1 cellular context compared by ENCODE assay signal in genomic region chr4:102519925-102520324, GRCh38.
TF ChIP-seq lines count a peak whose summit lies in the region.

No MANE protein-coding gene starts in this region.

TF ChIP-seq in GM12878, 131 proteins besides CTCF, POLR2A, EP300 and RAD21:
- TF ChIP-seq ZNF274 (IDR thresholded peaks at IDR 0.05; ENCODE audit: insufficient read depth, insufficient read length) (no peak), CREM (IDR thresholded peaks at IDR 0.05; ENCODE audit: low read depth) (no peak), POLR2AphosphoS5 (IDR thresholded peaks at IDR 0.05; ENCODE audit: low read length) (peak; percentile 57; the same call in 1 of the 2 replicates), POU2F2 (IDR thresholded peaks at IDR 0.05; ENCODE audit: borderline replicate concordance, low read depth, low read length) (no peak), NRF1 (conservative IDR thresholded peaks at IDR 0.05; ENCODE audit: low read depth, low read length) (no peak), ZNF384 (IDR thresholded peaks at IDR 0.05; ENCODE audit: borderline replicate concordance, low read depth, low read length) (no peak), PAX8 (IDR thresholded peaks at IDR 0.05) (no peak), ZBTB4 (CRISPR knock-in tag; IDR thresholded peaks at IDR 0.05) (no peak), ZNF207 (IDR thresholded peaks at IDR 0.05; ENCODE audit: borderline replicate concordance) (no peak)
